15 cellular contexts compared by ENCODE assay signal in genomic region chr15:45164914-45165313, GRCh38. TPM values are rescaled to one million over a fixed set of nuclear protein-coding genes. Genes with fewer than 3 reads are reported as not detected.
DNase-seq lines count a peak whose midpoint lies in the region; ATAC-seq and TF ChIP-seq lines count a peak whose summit lies in the region.
"Had no signal": no experiment of that assay in that cellular context is flagged by ENCODE, and none has a peak within 500 bp of the region (broad histone marks: within the 10 kb centered on the region; RNA-seq: fewer than 3 reads in every experiment).

No MANE protein-coding gene starts in this region.

- no peak for TF ChIP-seq CTCF in testis (IDR thresholded peaks at IDR 0.05)

- WGBS in mesenchymal stem cell: no CpG with 5 or more reads among the region's 1 CpG
- WGBS in testis, 2 donors: 95 to 100% methylated on average over 1 of the region's 1 CpG

- peak overlapping the region in 1 of 2 experiments; percentile 2 for H3K23ac ChIP-seq in mesenchymal stem cell (ENCODE audit: low read length in 2 of 2)

- no peaks in the 10 kb centered on the region for H3K9me3 Mint-ChIP-seq in stimulated activated naive CD8-positive, alpha-beta T cell treated with anti-CD3 and anti-CD28 coated beads, Interleukin-15, Interleukin-2, amounts not matched to agents 100 ng/mL and 50 ng/mL, for 24 hours
- H3K9me3 Mint-ChIP-seq in activated CD4-positive, alpha-beta memory T cell treated with anti-CD3 and anti-CD28 coated beads for 36 hours: no peaks in the 10 kb centered on the region

- H3K4me3 Mint-ChIP-seq in stimulated activated naive CD8-positive, alpha-beta T cell treated with anti-CD3 and anti-CD28 coated beads, Interleukin-15, Interleukin-2, amounts not matched to agents 100 ng/mL and 50 ng/mL, for 24 hours: no peak overlapping the region
- H3K4me3 Mint-ChIP-seq in activated CD4-positive, alpha-beta memory T cell treated with anti-CD3 and anti-CD28 coated beads for 36 hours: peak overlapping the region; percentile 18

- no peak overlapping the region for H2BK15ac ChIP-seq in mesenchymal stem cell (ENCODE audit: low read depth, poor library complexity, severe bottlenecking)

- no peak for TF ChIP-seq POLR2A in testis (IDR thresholded peaks at IDR 0.05)

- no peak overlapping the region for H3K4me3 ChIP-seq in mesenchymal stem cell (ENCODE audit: insufficient read depth in 1 of 2, low read depth in 1 of 2, low read length in 2 of 2)
- no peak overlapping the region for H3K4me3 ChIP-seq in testis
- H3K4me3 ChIP-seq: K562, smooth muscle cell had no signal

- no peak overlapping the region for H3K9ac ChIP-seq in mesenchymal stem cell (ENCODE audit: low read length)
- H3K9ac ChIP-seq: parathyroid adenoma had no signal

- H3K9me3 ChIP-seq in mesenchymal stem cell (ENCODE audit: control insufficient read depth, low read length): no peaks in the 10 kb centered on the region
- H3K9me3 ChIP-seq in testis: no peaks in the 10 kb centered on the region

- H3K4me2 ChIP-seq in mesenchymal stem cell (ENCODE audit: low read length, poor library complexity, severe bottlenecking): no peak overlapping the region
- H3K4me2 ChIP-seq: smooth muscle cell had no signal

- peak overlapping the region; percentile 56 for H2AK5ac ChIP-seq in mesenchymal stem cell (ENCODE audit: low read length, severe bottlenecking)

- intact Hi-C loops in activated CD4-positive, alpha-beta memory T cell treated with anti-CD3 and anti-CD28 coated beads for 36 hours (cut with micrococcal nuclease): no loop called here
- intact Hi-C loops in testis (cut with DNase I; ENCODE audit: low total_unique reads): no loop called here

- peak overlapping the region; percentile 71 for H3K27ac Mint-ChIP-seq in stimulated activated naive CD8-positive, alpha-beta T cell treated with anti-CD3 and anti-CD28 coated beads, Interleukin-15, Interleukin-2, amounts not matched to agents 100 ng/mL and 50 ng/mL, for 24 hours
- H3K27ac Mint-ChIP-seq in activated CD4-positive, alpha-beta memory T cell treated with anti-CD3 and anti-CD28 coated beads for 36 hours: no peak overlapping the region

- no peaks in the 10 kb centered on the region for H3K27me3 ChIP-seq in mesenchymal stem cell (ENCODE audit: control insufficient read depth in 1 of 2, insufficient read depth in 1 of 2, low read length in 2 of 2)
- H3K27me3 ChIP-seq in testis: no peaks in the 10 kb centered on the region

- H2AFZ ChIP-seq in mesenchymal stem cell (ENCODE audit: low read depth, low read length): no peak overlapping the region
- H2AFZ ChIP-seq: parathyroid adenoma had no signal

- H3K79me1 ChIP-seq in mesenchymal stem cell (replicated peaks; ENCODE audit: low read length, poor library complexity, severe bottlenecking): peaks cover 17% of the 10 kb centered on the region

- no peak for DNase-seq in stimulated activated naive CD8-positive, alpha-beta T cell treated with anti-CD3 and anti-CD28 coated beads, Interleukin-15, Interleukin-2, amounts not matched to agents 100 U/mL and 50 U/mL, for 24 hours
- no peak for DNase-seq in activated CD4-positive, alpha-beta memory T cell treated with anti-CD3 and anti-CD28 coated beads for 36 hours
- DNase-seq in mesenchymal stem cell: no peak
- DNase-seq in activated gamma-delta T cell (lab: John Stamatoyannopoulos, UW): no peak
- DNase-seq in testis: no peak
- no peak for DNase-seq in NCI-H1092 (lab: John Stamatoyannopoulos, UW)
- no peak for DNase-seq in NCI-H226
- DNase-seq: AML-193, DMS79, NCI-H1105 treated with DMSO at 0.1 percent for 48 hours had no signal

- POLR2A ChIA-PET in activated CD4-positive, alpha-beta memory T cell treated with anti-CD3 and anti-CD28 coated beads for 36 hours (lab: Charles Lee): interaction anchor here (0.6 to 1.3 kb wide), 3 partner anchors 27 to 135 kb away, joined by 3 to 4 read pairs (median 3); no protein-coding TSS in a partner anchor

- H3K18ac ChIP-seq in mesenchymal stem cell (ENCODE audit: low read depth in 1 of 2, low read length in 2 of 2): no peak overlapping the region

- H3K27ac ChIP-seq in mesenchymal stem cell (ENCODE audit: low read length, poor library complexity, severe bottlenecking) (no peak overlapping the region), testis (no peak overlapping the region)
- H3K27ac ChIP-seq: parathyroid adenoma had no signal

- no peak overlapping the region for H3K14ac ChIP-seq in mesenchymal stem cell (ENCODE audit: low read length in 2 of 2)

- no peak overlapping the region for H2BK5ac ChIP-seq in mesenchymal stem cell (ENCODE audit: low read depth, low read length, poor library complexity, severe bottlenecking)

- H3K4me1 Mint-ChIP-seq in stimulated activated naive CD8-positive, alpha-beta T cell treated with anti-CD3 and anti-CD28 coated beads, Interleukin-15, Interleukin-2, amounts not matched to agents 100 ng/mL and 50 ng/mL, for 24 hours (ENCODE audit: low read depth): peaks cover 11% of the 10 kb centered on the region
- H3K4me1 Mint-ChIP-seq in activated CD4-positive, alpha-beta memory T cell treated with anti-CD3 and anti-CD28 coated beads for 36 hours (ENCODE audit: low read depth): peaks cover 13% of the 10 kb centered on the region

- no peak overlapping the region for H4K91ac ChIP-seq in mesenchymal stem cell (ENCODE audit: low read length)

- no peaks in the 10 kb centered on the region for H3K27me3 Mint-ChIP-seq in stimulated activated naive CD8-positive, alpha-beta T cell treated with anti-CD3 and anti-CD28 coated beads, Interleukin-15, Interleukin-2, amounts not matched to agents 100 ng/mL and 50 ng/mL, for 24 hours
- H3K27me3 Mint-ChIP-seq in activated CD4-positive, alpha-beta memory T cell treated with anti-CD3 and anti-CD28 coated beads for 36 hours: no peaks in the 10 kb centered on the region

- H4K8ac ChIP-seq in mesenchymal stem cell (ENCODE audit: low read length): no peak overlapping the region

- peak overlapping the region in 1 of 2 experiments; percentile 28 for H3K4ac ChIP-seq in mesenchymal stem cell (ENCODE audit: low read depth in 1 of 2, low read length in 2 of 2)

- no peak for ATAC-seq in stimulated activated naive CD8-positive, alpha-beta T cell treated with anti-CD3 and anti-CD28 coated beads, Interleukin-15, Interleukin-2, amounts not matched to agents 100 U/mL and 50 U/mL, for 24 hours
- ATAC-seq: K562 had no signal

- CTCF ChIA-PET in activated CD4-positive, alpha-beta memory T cell treated with anti-CD3 and anti-CD28 coated beads for 36 hours (lab: Charles Lee): interaction anchor here (0.7 to 3.5 kb wide), 9 partner anchors 15 to 293 kb away, joined by 3 to 60 read pairs (median 9); a partner anchor contains a TSS

- H3K4me1 ChIP-seq in mesenchymal stem cell (ENCODE audit: control insufficient read depth, insufficient read depth, low read depth, low read length): peaks cover 33% of the 10 kb centered on the region
- H3K4me1 ChIP-seq in testis: peaks cover 19% of the 10 kb centered on the region
- H3K4me1 ChIP-seq: parathyroid adenoma had no signal

- H3K36me3 ChIP-seq in mesenchymal stem cell (ENCODE audit: control insufficient read depth in 1 of 2, insufficient read depth in 2 of 2, low read depth in 1 of 2, low read length in 2 of 2): peaks cover 0 to 3% of the 10 kb centered on the region in 2 experiments
- no peaks in the 10 kb centered on the region for H3K36me3 ChIP-seq in testis (ENCODE audit: low read depth, missing control alignments)

- H3K36me3 Mint-ChIP-seq in stimulated activated naive CD8-positive, alpha-beta T cell treated with anti-CD3 and anti-CD28 coated beads, Interleukin-15, Interleukin-2, amounts not matched to agents 100 ng/mL and 50 ng/mL, for 24 hours (ENCODE audit: low read depth): no peaks in the 10 kb centered on the region
- H3K36me3 Mint-ChIP-seq in activated CD4-positive, alpha-beta memory T cell treated with anti-CD3 and anti-CD28 coated beads for 36 hours: no peaks in the 10 kb centered on the region

- H2BK120ac ChIP-seq in mesenchymal stem cell (ENCODE audit: low read depth, low read length): no peak overlapping the region

- H2BK12ac ChIP-seq in mesenchymal stem cell (ENCODE audit: low read length in 2 of 2): no peak overlapping the region

RNA-seq across cellular contexts. Expression of gene SHF, which starts 22.9 kb away (rescaled TPM):
- total RNA-seq in activated CD4-positive, alpha-beta memory T cell treated with anti-CD3 and anti-CD28 coated beads for 36 hours: 10 to 100 TPM; 11.8 to 12.5 TPM
- 1.3 TPM for polyA plus RNA-seq in mesenchymal stem cell (2013, experiment 1 of 2)
- 1.8 TPM for polyA plus RNA-seq in mesenchymal stem cell (2013, experiment 2 of 2)
- 10 to 100 TPM in 1 of 2 donors, 1 to 10 TPM in 1; 9.3 to 12.7 TPM for total RNA-seq in testis
- 13.2 TPM for polyA plus RNA-seq in testis (ENCODE audit: insufficient read depth, low read depth, low replicate concordance)

RNA-seq across cellular contexts. Expression of gene DUOX1, which starts 35.1 kb away (rescaled TPM):
- total RNA-seq in activated CD4-positive, alpha-beta memory T cell treated with anti-CD3 and anti-CD28 coated beads for 36 hours: under 1 TPM; 0.51 to 0.74 TPM
- polyA plus RNA-seq in mesenchymal stem cell (2013, experiment 1 of 2): not detected
- polyA plus RNA-seq in mesenchymal stem cell (2013, experiment 2 of 2): not detected
- total RNA-seq in testis: 1 to 10 TPM; 5.3 to 5.7 TPM
- 2.8 TPM for polyA plus RNA-seq in testis (ENCODE audit: insufficient read depth, low read depth, low replicate concordance)
- total RNA-seq: lung microvascular endothelial cell had no signal

RNA-seq across cellular contexts. Expression of gene DUOXA1, which starts 35.2 kb away (rescaled TPM):
- under 1 TPM; 0.19 to 0.36 TPM for total RNA-seq in activated CD4-positive, alpha-beta memory T cell treated with anti-CD3 and anti-CD28 coated beads for 36 hours
- not detected for polyA plus RNA-seq in mesenchymal stem cell (2013, experiment 1 of 2)
- polyA plus RNA-seq in mesenchymal stem cell (2013, experiment 2 of 2): not detected
- total RNA-seq in testis: under 1 TPM; 0.31 to 0.94 TPM
- polyA plus RNA-seq in testis (ENCODE audit: insufficient read depth, low read depth, low replicate concordance): 1.0 TPM
- total RNA-seq: lung microvascular endothelial cell had no signal

RNA-seq across cellular contexts. Expression of gene DUOXA2, which starts 50.8 kb away (rescaled TPM):
- not detected for total RNA-seq in activated CD4-positive, alpha-beta memory T cell treated with anti-CD3 and anti-CD28 coated beads for 36 hours
- not detected for polyA plus RNA-seq in mesenchymal stem cell (2013, experiment 1 of 2)
- not detected for polyA plus RNA-seq in mesenchymal stem cell (2013, experiment 2 of 2)
- total RNA-seq in testis: under 1 TPM; 0.31 to 0.39 TPM
- polyA plus RNA-seq in testis (ENCODE audit: insufficient read depth, low read depth, low replicate concordance): 0.36 TPM
- total RNA-seq: K562, lung microvascular endothelial cell, smooth muscle cell had no signal
- polyA plus RNA-seq: K562, smooth muscle cell had no signal

RNA-seq across cellular contexts. Expression of gene DUOX2, which starts 50.9 kb away (rescaled TPM):
- under 1 TPM; 0.02 to 0.19 TPM for total RNA-seq in activated CD4-positive, alpha-beta memory T cell treated with anti-CD3 and anti-CD28 coated beads for 36 hours
- polyA plus RNA-seq in mesenchymal stem cell (2013, experiment 1 of 2): not detected
- not detected for polyA plus RNA-seq in mesenchymal stem cell (2013, experiment 2 of 2)
- total RNA-seq in testis: 1 to 10 TPM; 1.2 to 4.8 TPM
- polyA plus RNA-seq in testis (ENCODE audit: insufficient read depth, low read depth, low replicate concordance): 2.6 TPM
- total RNA-seq: lung microvascular endothelial cell had no signal
